In genomic region chr18:3794537-3795348, GRCh38 we compare ENCODE assay signal across 12 cellular contexts.
A peak's percentile ranks its signal among the peaks of the same experiment; 100 is the strongest.
DNase-seq lines count a peak whose midpoint lies in the region; ATAC-seq and TF ChIP-seq lines count a peak whose summit lies in the region.
"Had no signal": no experiment of that assay in that cellular context is flagged by ENCODE, and none has a peak within 500 bp of the region (broad histone marks: within the 10 kb centered on the region; RNA-seq: fewer than 3 reads in every experiment).

No MANE protein-coding gene starts in this region.

- peak; percentile 44 to 75 for ATAC-seq in activated T-cell treated with anti-CD3 and anti-CD28 coated beads, Interleukin-2, amount 50 U/mL, for 72 hours (replicated peaks in 1 of 2)
- peak; percentile 96 for ATAC-seq in RWPE2 (ENCODE audit: low read depth)
- peak; percentile 36 for ATAC-seq in stimulated activated effector memory CD8-positive, alpha-beta T cell treated with anti-CD3 and anti-CD28 coated beads, Interleukin-12 subunit alpha, Interleukin-12 subunit beta, amount 100 ng/mL, for 72 hours

- no peak overlapping the region for H3K4me3 Mint-ChIP-seq in activated T-cell treated with anti-CD3 and anti-CD28 coated beads, Interleukin-2, amount 50 U/mL, for 72 hours
- H3K4me3 Mint-ChIP-seq in activated T-cell treated with anti-CD3 and anti-CD28 coated beads, Interleukin-2, amount 50 U/mL, for 24 hours, result no peak overlapping the region
- H3K4me3 Mint-ChIP-seq in stimulated activated effector memory CD8-positive, alpha-beta T cell treated with anti-CD3 and anti-CD28 coated beads, Interleukin-12 subunit alpha, Interleukin-12 subunit beta, amount 100 ng/mL, for 72 hours, result no peak overlapping the region
- H3K4me3 Mint-ChIP-seq: IgD-negative memory B cell; T-helper 2 cell treated with Interferon-gamma antibody and Interleukin-4, amounts not matched to agents 5 μg/mL and 100 μg/mL, for 36 hours had no signal

- no peak overlapping the region for H3K9ac ChIP-seq in fibroblast of lung (ENCODE audit: insufficient read depth, low read length)
- H3K9ac ChIP-seq: BLaER1 treated with 17β-estradiol and CSF1 and Interleukin-3, amounts not matched to agents 10 nM and 100 nM had no signal

- no peaks in the 10 kb centered on the region for H3K79me2 ChIP-seq in fibroblast of lung (ENCODE audit: control insufficient read depth, insufficient read depth, low read length)

- peak; percentile 2 to 3 for DNase-seq in activated T-cell treated with anti-CD3 and anti-CD28 coated beads, Interleukin-2, amount 50 U/mL, for 72 hours
- no peak for DNase-seq in activated T-cell treated with anti-CD3 and anti-CD28 coated beads, Interleukin-2, amount 50 U/mL, for 24 hours
- DNase-seq in RWPE2 (ENCODE audit: low spot score) (peak; percentile 77), fibroblast of lung (ENCODE audit: low read depth in 2 of 2) (peak; percentile 96 to 98), GM19238 (ENCODE audit: insufficient read length, low spot score) (no peak), RKO (ENCODE audit: low spot score) (no peak), SHP77 (lab: John Stamatoyannopoulos, UW) (no peak)
- DNase-seq in stimulated activated effector memory CD8-positive, alpha-beta T cell treated with anti-CD3 and anti-CD28 coated beads, Interleukin-12 subunit alpha, Interleukin-12 subunit beta, amount 100 ng/mL, for 72 hours (ENCODE audit: low spot score in 2 of 2), result no peak
- DNase-seq: aorta had no signal

- no peak overlapping the region for H3K27ac Mint-ChIP-seq in activated T-cell treated with anti-CD3 and anti-CD28 coated beads, Interleukin-2, amount 50 U/mL, for 72 hours
- no peak overlapping the region for H3K27ac Mint-ChIP-seq in activated T-cell treated with anti-CD3 and anti-CD28 coated beads, Interleukin-2, amount 50 U/mL, for 24 hours
- H3K27ac Mint-ChIP-seq in stimulated activated effector memory CD8-positive, alpha-beta T cell treated with anti-CD3 and anti-CD28 coated beads, Interleukin-12 subunit alpha, Interleukin-12 subunit beta, amount 100 ng/mL, for 72 hours, result no peak overlapping the region
- H3K27ac Mint-ChIP-seq: IgD-negative memory B cell; T-helper 2 cell treated with Interferon-gamma antibody and Interleukin-4, amounts not matched to agents 5 μg/mL and 100 μg/mL, for 36 hours had no signal

- H3K36me3 Mint-ChIP-seq in activated T-cell treated with anti-CD3 and anti-CD28 coated beads, Interleukin-2, amount 50 U/mL, for 72 hours (ENCODE audit: insufficient read depth in 2 of 2), result no peaks in the 10 kb centered on the region
- no peaks in the 10 kb centered on the region for H3K36me3 Mint-ChIP-seq in activated T-cell treated with anti-CD3 and anti-CD28 coated beads, Interleukin-2, amount 50 U/mL, for 24 hours (ENCODE audit: low read depth)
- H3K36me3 Mint-ChIP-seq in stimulated activated effector memory CD8-positive, alpha-beta T cell treated with anti-CD3 and anti-CD28 coated beads, Interleukin-12 subunit alpha, Interleukin-12 subunit beta, amount 100 ng/mL, for 72 hours, result no peaks in the 10 kb centered on the region
- H3K36me3 Mint-ChIP-seq: IgD-negative memory B cell had no signal

- no peak overlapping the region for H2AFZ ChIP-seq in fibroblast of lung (ENCODE audit: low read length)

- H3K36me3 ChIP-seq in RWPE2 (ENCODE audit: low read depth), result no peaks in the 10 kb centered on the region
- no peaks in the 10 kb centered on the region for H3K36me3 ChIP-seq in fibroblast of lung (ENCODE audit: control insufficient read depth, insufficient read depth, low read length)
- H3K36me3 ChIP-seq: BLaER1 treated with 17β-estradiol and CSF1 and Interleukin-3, amounts not matched to agents 10 nM and 100 nM had no signal

- H4K20me1 ChIP-seq in fibroblast of lung (ENCODE audit: control insufficient read depth, extremely low read depth, insufficient read depth, low read length), result no peaks in the 10 kb centered on the region
- H4K20me1 ChIP-seq: BLaER1 treated with 17β-estradiol and CSF1 and Interleukin-3, amounts not matched to agents 10 nM and 100 nM had no signal

- H3K4me2 ChIP-seq in fibroblast of lung (ENCODE audit: extremely low read depth, insufficient read depth, low read length), result no peak overlapping the region
- H3K4me2 ChIP-seq: BLaER1 treated with 17β-estradiol and CSF1 and Interleukin-3, amounts not matched to agents 10 nM and 100 nM had no signal

- H3K4me1 Mint-ChIP-seq in activated T-cell treated with anti-CD3 and anti-CD28 coated beads, Interleukin-2, amount 50 U/mL, for 72 hours (ENCODE audit: low read depth), result peaks cover 5% of the 10 kb centered on the region
- H3K4me1 Mint-ChIP-seq in activated T-cell treated with anti-CD3 and anti-CD28 coated beads, Interleukin-2, amount 50 U/mL, for 24 hours (ENCODE audit: low read depth), result no peaks in the 10 kb centered on the region
- no peaks in the 10 kb centered on the region for H3K4me1 Mint-ChIP-seq in stimulated activated effector memory CD8-positive, alpha-beta T cell treated with anti-CD3 and anti-CD28 coated beads, Interleukin-12 subunit alpha, Interleukin-12 subunit beta, amount 100 ng/mL, for 72 hours
- H3K4me1 Mint-ChIP-seq: IgD-negative memory B cell had no signal

- H3K4me1 ChIP-seq in RWPE2 (ENCODE audit: insufficient read depth, poor library complexity, severe bottlenecking), result peaks cover 25% of the 10 kb centered on the region
- H3K4me1 ChIP-seq in fibroblast of lung (ENCODE audit: control insufficient read depth, extremely low read depth, insufficient read depth, low read length), result peaks cover 6% of the 10 kb centered on the region
- H3K4me1 ChIP-seq: BLaER1 treated with 17β-estradiol and CSF1 and Interleukin-3, amounts not matched to agents 10 nM and 100 nM had no signal

- H3K9me3 ChIP-seq in RWPE2 (ENCODE audit: severe bottlenecking), result no peaks in the 10 kb centered on the region
- H3K9me3 ChIP-seq in fibroblast of lung (ENCODE audit: control insufficient read depth, insufficient read depth, low read depth, low read length), result no peaks in the 10 kb centered on the region

- no peaks in the 10 kb centered on the region for H3K9me3 Mint-ChIP-seq in activated T-cell treated with anti-CD3 and anti-CD28 coated beads, Interleukin-2, amount 50 U/mL, for 72 hours
- H3K9me3 Mint-ChIP-seq in activated T-cell treated with anti-CD3 and anti-CD28 coated beads, Interleukin-2, amount 50 U/mL, for 24 hours, result no peaks in the 10 kb centered on the region
- H3K9me3 Mint-ChIP-seq in stimulated activated effector memory CD8-positive, alpha-beta T cell treated with anti-CD3 and anti-CD28 coated beads, Interleukin-12 subunit alpha, Interleukin-12 subunit beta, amount 100 ng/mL, for 72 hours, result no peaks in the 10 kb centered on the region
- H3K9me3 Mint-ChIP-seq: T-helper 2 cell treated with Interferon-gamma antibody and Interleukin-4, amounts not matched to agents 5 μg/mL and 100 μg/mL, for 36 hours had no signal

- H3K27me3 Mint-ChIP-seq in activated T-cell treated with anti-CD3 and anti-CD28 coated beads, Interleukin-2, amount 50 U/mL, for 72 hours (ENCODE audit: low read depth), result peaks cover 12% of the 10 kb centered on the region
- peaks cover 10% of the 10 kb centered on the region for H3K27me3 Mint-ChIP-seq in activated T-cell treated with anti-CD3 and anti-CD28 coated beads, Interleukin-2, amount 50 U/mL, for 24 hours

- H3K27ac ChIP-seq in RWPE2 (ENCODE audit: poor library complexity, severe bottlenecking) (peak overlapping the region; percentile 82), fibroblast of lung (ENCODE audit: insufficient read depth, low read length) (peak overlapping the region; percentile 18)
- H3K27ac ChIP-seq: BLaER1 treated with 17β-estradiol and CSF1 and Interleukin-3, amounts not matched to agents 10 nM and 100 nM had no signal

- H3K27me3 ChIP-seq in RWPE2 (ENCODE audit: insufficient read depth, poor library complexity, severe bottlenecking) (no peaks in the 10 kb centered on the region), fibroblast of lung (ENCODE audit: control insufficient read depth, insufficient read depth, low read length) (no peaks in the 10 kb centered on the region)
- H3K27me3 ChIP-seq: BLaER1 treated with 17β-estradiol and CSF1 and Interleukin-3, amounts not matched to agents 10 nM and 100 nM had no signal

- H3K4me3 ChIP-seq in RWPE2 (ENCODE audit: severe bottlenecking), result no peak overlapping the region
- no peak overlapping the region for H3K4me3 ChIP-seq in fibroblast of lung (replicated peaks in 1 of 4; ENCODE audit: control extremely low read depth in 1 of 4, insufficient read depth in 1 of 4, low read depth in 3 of 4, low read length in 4 of 4)
- H3K4me3 ChIP-seq: BLaER1 treated with 17β-estradiol and CSF1 and Interleukin-3, amounts not matched to agents 10 nM and 100 nM had no signal

- TF ChIP-seq CTCF in RWPE2 (IDR thresholded peaks at IDR 0.05; ENCODE audit: poor library complexity, severe bottlenecking), result no peak
- no peak for TF ChIP-seq CTCF in fibroblast of lung (conservative IDR thresholded peaks at IDR 0.05 in 1 of 2, IDR thresholded peaks at IDR 0.05 in 1 of 2; ENCODE audit: low read depth in 1 of 2, low read length in 2 of 2)

Comparison
In these comparisons a context has a peak if more than half of its experiments do, and no peak if none do; other contexts are left out.
1. DNase-seq: peak in activated T-cell treated with anti-CD3 and anti-CD28 coated beads, Interleukin-2, amount 50 U/mL, for 72 hours (2 of 2), RWPE2 (single experiment) and fibroblast of lung (2 of 2); none in activated T-cell treated with anti-CD3 and anti-CD28 coated beads, Interleukin-2, amount 50 U/mL, for 24 hours (single experiment), stimulated activated effector memory CD8-positive, alpha-beta T cell treated with anti-CD3 and anti-CD28 coated beads, Interleukin-12 subunit alpha, Interleukin-12 subunit beta, amount 100 ng/mL, for 72 hours (0 of 2), GM19238 (single experiment), RKO (single experiment) and SHP77 (0 of 2).
2. ATAC-seq: peak in every context shown above with its lines; median percentile 96 in RWPE2; 60 in activated T-cell treated with anti-CD3 and anti-CD28 coated beads, Interleukin-2, amount 50 U/mL, for 72 hours; 36 in stimulated activated effector memory CD8-positive, alpha-beta T cell treated with anti-CD3 and anti-CD28 coated beads, Interleukin-12 subunit alpha, Interleukin-12 subunit beta, amount 100 ng/mL, for 72 hours.